In genomic region chr2:86396304-86396785, GRCh38 we compare ENCODE assay signal across 8 cellular contexts. TPM values are rescaled to one million over a fixed set of nuclear protein-coding genes. Genes with fewer than 3 reads are reported as not detected.
DNase-seq lines count a peak whose midpoint lies in the region; ATAC-seq and TF ChIP-seq lines count a peak whose summit lies in the region.

No MANE protein-coding gene starts in this region.

- DNase-seq in SHP77 (lab: John Stamatoyannopoulos, UW): peak; percentile 55 to 69
- DNase-seq in SHP77 treated with DMSO at 0.1 percent for 48 hours (lab: John Stamatoyannopoulos, UW): no peak
- DNase-seq in NCI-H1694 treated with DMSO at 0.1 percent for 48 hours (lab: John Stamatoyannopoulos, UW): peak; percentile 51
- peak; percentile 46 for DNase-seq in MCF 10A (ENCODE audit: unreplicated experiment)
- peak; percentile 37 to 68 for DNase-seq in lung microvascular endothelial cell (ENCODE audit: low read depth in 2 of 2)
- no peak for DNase-seq in T-helper 1 cell
- no peak for DNase-seq in NCI-H2196 (lab: John Stamatoyannopoulos, UW; ENCODE audit: unreplicated experiment)

- ATAC-seq in activated CD4-positive, CD25-positive, alpha-beta regulatory T cell treated with anti-CD3 and anti-CD28 coated beads, Interleukin-2, amount 50 U/mL, for 24 hours: no peak

- CTCF ChIA-PET in MCF 10A (lab: Yijun Ruan, JAX): interaction anchor here (0.6 to 1.9 kb wide), 8 partner anchors 17 to 1038 kb away, joined by 3 to 6 read pairs (median 4); partner anchors contain the start of gene KDM3A

- no TSS peak for BruUV-seq in MCF 10A (replicated peaks; lab: Mats Ljungman, UMichigan)

- POLR2A ChIA-PET in MCF 10A (lab: Yijun Ruan, JAX): interaction anchor here (0.9 to 3.9 kb wide), 2 partner anchors 21 to 45 kb away, joined by 3 to 19 read pairs; partner anchors contain the start of gene KDM3A

- H3K36me3 Mint-ChIP-seq in MCF 10A (ENCODE audit: insufficient read depth, unreplicated experiment): no peaks in the 10 kb centered on the region

- peaks cover 11% of the 10 kb centered on the region for H3K4me1 Mint-ChIP-seq in MCF 10A (ENCODE audit: insufficient read depth, unreplicated experiment)

- no peak for TF ChIP-seq CTCF in MCF 10A (IDR thresholded peaks at IDR 0.05; ENCODE audit: unreplicated experiment)

- H3K4me3 Mint-ChIP-seq in MCF 10A (ENCODE audit: unreplicated experiment): no peak overlapping the region

- intact Hi-C loops in MCF 10A (cut with micrococcal nuclease): no loop called here

- no peaks in the 10 kb centered on the region for H3K9me3 Mint-ChIP-seq in MCF 10A (ENCODE audit: unreplicated experiment)

- H3K27me3 Mint-ChIP-seq in MCF 10A (ENCODE audit: insufficient read depth, unreplicated experiment): no peaks in the 10 kb centered on the region

- H3K27ac Mint-ChIP-seq in MCF 10A (ENCODE audit: low read depth, unreplicated experiment): no peak overlapping the region

RNA-seq across cellular contexts. Expression of gene KDM3A, which starts 44.8 kb away (rescaled TPM):
- 21.1 and 34.6 TPM in 2 replicates for total RNA-seq in MCF 10A (2022)
- total RNA-seq in lung microvascular endothelial cell: 15.5 and 26.0 TPM in 2 replicates

RNA-seq across cellular contexts. Expression of gene REEP1, which starts 58.9 kb away (rescaled TPM):
- total RNA-seq in MCF 10A (2022) (0.32 TPM in 1 of 2 replicates, not detected in the other), lung microvascular endothelial cell (4.8 and 14.5 TPM in 2 replicates)

Comparison
In these comparisons a context has a peak if more than half of its experiments do, and no peak if none do; other contexts are left out.
1. DNase-seq: peak in SHP77 (2 of 2), NCI-H1694 treated with DMSO at 0.1 percent for 48 hours (single experiment), MCF 10A (single experiment) and lung microvascular endothelial cell (2 of 2); none in SHP77 treated with DMSO at 0.1 percent for 48 hours (single experiment), T-helper 1 cell (0 of 5) and NCI-H2196 (single experiment).